ENCODE assay signal across 19 cellular contexts in genomic region chr15:68695061-68695595, GRCh38.
"Had no signal": no experiment of that assay in that cellular context is flagged by ENCODE, and none has a peak within 500 bp of the region (broad histone marks: within the 10 kb centered on the region; RNA-seq: fewer than 3 reads in every experiment).

No MANE protein-coding gene starts in this region.

- H3K36me3 ChIP-seq: ascending aorta, left ventricle myocardium inferior, stomach had no signal

- ATAC-seq: activated naive CD4-positive, alpha-beta T cell treated with anti-CD3 and anti-CD28 coated beads, Interleukin-2, amount 50 U/mL, for 72 hours; foreskin keratinocyte; natural killer cell; right cardiac atrium; stimulated activated memory B cell treated with anti-CD40 and anti-IgM and Interleukin-4, amounts not matched to agents 10 μg/mL and 1 μg/mL and 100 μg/mL, for 72 hours had no signal

- DNase-seq: activated T-cell treated with anti-CD3 and anti-CD28 coated beads, Interleukin-2, amount 50 U/mL, for 1 hour; central memory CD4-positive, alpha-beta T cell; dermis blood vessel endothelial cell; effector memory CD4-positive, alpha-beta T cell; foreskin keratinocyte; hippocampal formation; left ventricle myocardium inferior; midbrain; natural killer cell; right cardiac atrium; stimulated activated CD4-positive, alpha-beta T cell treated with anti-CD3 and anti-CD28 coated beads, Interleukin-12 subunit alpha, Interleukin-12 subunit beta, amount 100 ng/mL, for 4 hours; stimulated activated CD4-positive, alpha-beta T cell treated with anti-CD3 and anti-CD28 coated beads, Interleukin-1b, Interleukin-23, amount 100 ng/mL, for 48 hours; stomach; testis; trophoblast cell had no signal

- H3K9ac ChIP-seq: parathyroid adenoma had no signal

- H3K27me3 ChIP-seq: ascending aorta, testis had no signal

- H3K4me3 ChIP-seq: ascending aorta, left ventricle myocardium inferior, stomach, testis had no signal

- H3K27ac ChIP-seq: ascending aorta, foreskin keratinocyte, left ventricle myocardium inferior, parathyroid adenoma, stomach, testis had no signal

- H2AFZ ChIP-seq: parathyroid adenoma had no signal

- H3K4me1 ChIP-seq: foreskin keratinocyte had no signal

- H3K79me2 ChIP-seq: parathyroid adenoma had no signal

- H3K9me3 ChIP-seq: ascending aorta, left ventricle myocardium inferior, stomach, testis had no signal
